7 cellular contexts compared by ENCODE assay signal in the genomic region with DNA sequence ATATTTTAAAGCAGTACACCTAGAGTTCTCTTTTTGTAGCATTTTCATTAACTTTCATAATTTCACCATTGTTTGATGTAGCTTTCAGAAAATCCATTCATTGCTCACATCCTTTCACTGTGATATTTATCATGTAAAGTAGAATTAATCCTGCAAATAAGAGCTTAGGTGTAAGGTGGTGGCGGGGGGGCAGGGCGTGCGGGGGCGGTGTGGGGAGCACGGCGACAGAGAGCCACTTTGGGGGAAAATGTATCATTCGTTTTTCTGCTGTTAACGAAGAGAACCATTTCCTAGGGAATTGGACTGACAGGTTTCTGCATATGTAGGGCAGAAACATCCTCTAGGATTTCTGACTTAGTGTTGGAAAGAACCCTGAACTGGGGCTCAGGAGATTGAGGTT.
"Had no signal": no experiment of that assay in that cellular context is flagged by ENCODE, and none has a peak within 500 bp of the region (broad histone marks: within the 10 kb centered on the region; RNA-seq: fewer than 3 reads in every experiment).

No MANE protein-coding gene starts in this region.

- H3K4me3 ChIP-seq: GM12878 had no signal

- DNase-seq: GDM1, GF-D8 had no signal

- FAIRE-seq: G401.6, GM12878, GM12891, GM12892, GM19239 had no signal

- ATAC-seq: GM12878 had no signal
